In genomic region chr11:34827239-34827638, GRCh38 we compare ENCODE assay signal across 18 cellular contexts.
DNase-seq lines count a peak whose midpoint lies in the region; ATAC-seq and TF ChIP-seq lines count a peak whose summit lies in the region.
"Had no signal": no experiment of that assay in that cellular context is flagged by ENCODE, and none has a peak within 500 bp of the region (broad histone marks: within the 10 kb centered on the region; RNA-seq: fewer than 3 reads in every experiment).

No MANE protein-coding gene starts in this region.

- no peak overlapping the region for H3K4me3 ChIP-seq in heart left ventricle
- H3K4me3 ChIP-seq: left ventricle myocardium inferior had no signal

- H3K27me3 Mint-ChIP-seq in Calu3 (ENCODE audit: unreplicated experiment) = no peaks in the 10 kb centered on the region
- peaks cover 3% of the 10 kb centered on the region for H3K27me3 Mint-ChIP-seq in activated T-cell treated with anti-CD3 and anti-CD28 coated beads, Interleukin-2, amount 50 U/mL, for 4 hours (ENCODE audit: low read depth)

- H3K36me3 ChIP-seq in heart left ventricle = no peaks in the 10 kb centered on the region
- H3K36me3 ChIP-seq: left ventricle myocardium inferior had no signal

- H3K27ac ChIP-seq in heart left ventricle = no peak overlapping the region
- H3K27ac ChIP-seq: left ventricle myocardium inferior had no signal

- no peak overlapping the region for H3K4me3 Mint-ChIP-seq in Calu3 (ENCODE audit: low read depth, unreplicated experiment)
- H3K4me3 Mint-ChIP-seq in activated T-cell treated with anti-CD3 and anti-CD28 coated beads, Interleukin-2, amount 50 U/mL, for 4 hours = no peak overlapping the region
- H3K4me3 Mint-ChIP-seq: activated CD8-positive, alpha-beta T cell treated with anti-CD3 and anti-CD28 coated beads for 36 hours; dendritic cell treated with granulocyte-macrophage colony-stimulating factor and Interleukin-4, amounts not matched to agents 40 ng/mL and 50 ng/mL, for 4 days; naive thymus-derived CD8-positive, alpha-beta T cell had no signal

- intact Hi-C loops in Calu3 (cut with micrococcal nuclease; ENCODE audit: unreplicated experiment) (loop anchor here (2.0 to 5.0 kb wide), 2 partner anchors 64 to 225 kb away; no protein-coding TSS in a partner anchor), heart left ventricle (cut with DNase I) (no loop called here)

- CTCF ChIA-PET in Calu3 (lab: Charles Lee) = interaction anchor here (3.4 kb wide), 1 partner anchor 37 kb away, joined by 21 read pairs; no protein-coding TSS in a partner anchor

- H3K4me1 Mint-ChIP-seq in Calu3 (ENCODE audit: low read depth, unreplicated experiment) = peaks cover 61% of the 10 kb centered on the region
- no peaks in the 10 kb centered on the region for H3K4me1 Mint-ChIP-seq in activated T-cell treated with anti-CD3 and anti-CD28 coated beads, Interleukin-2, amount 50 U/mL, for 4 hours (ENCODE audit: low read depth)
- H3K4me1 Mint-ChIP-seq: naive thymus-derived CD8-positive, alpha-beta T cell had no signal

- TF ChIP-seq POLR2A in heart left ventricle (IDR thresholded peaks at IDR 0.05) = no peak

- peak; percentile 57 for ATAC-seq in GM19463 (IDR thresholded peaks at IDR 0.05; ENCODE audit: unreplicated experiment)
- peak; percentile 56 for ATAC-seq in HG03342 (IDR thresholded peaks at IDR 0.05; ENCODE audit: unreplicated experiment)
- ATAC-seq in heart left ventricle = no peak
- no peak for ATAC-seq in activated T-cell treated with anti-CD3 and anti-CD28 coated beads, Interleukin-2, amount 50 U/mL, for 4 hours
- ATAC-seq: activated CD8-positive, alpha-beta T cell treated with anti-CD3 and anti-CD28 coated beads for 36 hours; naive thymus-derived CD8-positive, alpha-beta T cell had no signal

- WGBS in heart left ventricle, 4 donors = 78 to 100% (median 89%) methylated on average over 1 of the region's 1 CpG

- no peaks in the 10 kb centered on the region for H3K9me3 Mint-ChIP-seq in Calu3 (ENCODE audit: low read depth, unreplicated experiment)
- no peaks in the 10 kb centered on the region for H3K9me3 Mint-ChIP-seq in activated T-cell treated with anti-CD3 and anti-CD28 coated beads, Interleukin-2, amount 50 U/mL, for 4 hours
- H3K9me3 Mint-ChIP-seq: activated CD8-positive, alpha-beta T cell treated with anti-CD3 and anti-CD28 coated beads for 36 hours; dendritic cell treated with granulocyte-macrophage colony-stimulating factor and Interleukin-4, amounts not matched to agents 40 ng/mL and 50 ng/mL, for 4 days; naive thymus-derived CD8-positive, alpha-beta T cell had no signal

- peaks cover 0 to 4% (median 0%) of the 10 kb centered on the region in 9 donors for H3K27me3 ChIP-seq in heart left ventricle

- DNase-seq in Calu3 (no peak), fibroblast of peridontal ligament (ENCODE audit: extremely low read depth) (peak; percentile 12), NCI-H524 treated with DMSO at 0.1 percent for 48 hours (lab: John Stamatoyannopoulos, UW) (no peak), heart left ventricle (no peak)
- DNase-seq in activated T-cell treated with anti-CD3 and anti-CD28 coated beads, Interleukin-2, amount 50 U/mL, for 4 hours = no peak
- DNase-seq in activated CD4-positive, alpha-beta T cell treated with anti-CD3 and anti-CD28 coated beads for 4 hours = no peak
- DNase-seq: activated CD8-positive, alpha-beta T cell treated with anti-CD3 and anti-CD28 coated beads for 36 hours; activated effector memory CD4-positive, alpha-beta T cell treated with Interleukin-2 at 50 U/mL for 16 hours; GDM1; hypothalamus; KBM-7; left ventricle myocardium inferior; naive thymus-derived CD8-positive, alpha-beta T cell; NCI-H345; trophoblast cell had no signal

- H3K9me3 ChIP-seq in heart left ventricle = no peaks in the 10 kb centered on the region
- H3K9me3 ChIP-seq: left ventricle myocardium inferior had no signal

- H3K27ac Mint-ChIP-seq in Calu3 (ENCODE audit: unreplicated experiment) = peak overlapping the region; percentile 96
- H3K27ac Mint-ChIP-seq: activated CD8-positive, alpha-beta T cell treated with anti-CD3 and anti-CD28 coated beads for 36 hours; dendritic cell treated with granulocyte-macrophage colony-stimulating factor and Interleukin-4, amounts not matched to agents 40 ng/mL and 50 ng/mL, for 4 days; naive thymus-derived CD8-positive, alpha-beta T cell had no signal

- no peak for TF ChIP-seq CTCF in Calu3 (IDR thresholded peaks at IDR 0.05; ENCODE audit: unreplicated experiment)
- TF ChIP-seq CTCF in heart left ventricle (IDR thresholded peaks at IDR 0.05) = no peak

- no TSS peak for BruUV-seq in Calu3 (replicated peaks; lab: Mats Ljungman, UMichigan)

- peaks cover 9% of the 10 kb centered on the region for H3K36me3 Mint-ChIP-seq in Calu3 (ENCODE audit: insufficient read depth, unreplicated experiment)
- H3K36me3 Mint-ChIP-seq in activated T-cell treated with anti-CD3 and anti-CD28 coated beads, Interleukin-2, amount 50 U/mL, for 4 hours (ENCODE audit: insufficient read depth) = no peaks in the 10 kb centered on the region
- H3K36me3 Mint-ChIP-seq: naive thymus-derived CD8-positive, alpha-beta T cell had no signal

- peaks cover 0 to 11% (median 0%) of the 10 kb centered on the region in 12 donors for H3K4me1 ChIP-seq in heart left ventricle

Comparison
In these comparisons a context has a peak if more than half of its experiments do, and no peak if none do; other contexts are left out.
1. ATAC-seq: peak in GM19463 (single experiment) and HG03342 (single experiment); none in heart left ventricle (0 of 4) and activated T-cell treated with anti-CD3 and anti-CD28 coated beads, Interleukin-2, amount 50 U/mL, for 4 hours (0 of 2).